ENCODE assay signal across 12 cellular contexts in the genomic region with DNA sequence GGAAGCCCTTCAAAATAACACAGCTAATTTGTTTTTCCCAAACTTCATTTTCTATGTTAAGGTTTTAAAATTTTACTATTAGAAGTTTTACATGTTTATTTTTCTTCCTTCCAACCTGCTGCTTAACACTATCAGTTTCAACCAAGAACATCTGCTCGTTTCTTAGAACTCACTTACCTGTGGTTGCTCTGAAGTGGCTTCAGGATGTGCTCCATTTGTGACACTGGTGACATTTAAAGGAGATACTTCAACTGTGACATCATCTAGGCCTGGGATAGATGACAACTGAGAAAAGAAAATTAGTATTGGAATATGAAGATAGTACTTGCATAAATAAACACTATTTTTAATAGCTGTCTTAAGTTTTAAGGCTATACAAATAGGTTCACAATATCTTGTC. TPM values are rescaled to one million over a fixed set of nuclear protein-coding genes. Genes with fewer than 3 reads are reported as not detected.
A peak's percentile ranks its signal among the peaks of the same experiment; 100 is the strongest.
DNase-seq lines count a peak whose midpoint lies in the region; ATAC-seq and TF ChIP-seq lines count a peak whose summit lies in the region.
"Had no signal": no experiment of that assay in that cellular context is flagged by ENCODE, and none has a peak within 500 bp of the region (broad histone marks: within the 10 kb centered on the region; RNA-seq: fewer than 3 reads in every experiment).

No MANE protein-coding gene starts in this region.

- no peaks in the 10 kb centered on the region for H3K27me3 Mint-ChIP-seq in CD4-positive, alpha-beta T cell

- no peak for TF ChIP-seq POLR2A in transverse colon (IDR thresholded peaks at IDR 0.05)

- peak; percentile 92 for ATAC-seq in CD4-positive, alpha-beta T cell (ENCODE audit: poor library complexity)
- ATAC-seq in GM18861 (IDR thresholded peaks at IDR 0.05; ENCODE audit: unreplicated experiment) (peak; percentile 51), GM21786 (IDR thresholded peaks at IDR 0.05; ENCODE audit: unreplicated experiment) (peak; percentile 83), HG03457 (IDR thresholded peaks at IDR 0.05; ENCODE audit: unreplicated experiment) (peak; percentile 53), Right ventricle myocardium superior (ENCODE audit: poor library complexity) (no peak)

- WGBS in transverse colon (ENCODE audit: low coverage in 1 of 2), 2 donors: 74 to 100% methylated on average over 1 of the region's 1 CpG

- peak overlapping the region; percentile 25 for H3K27ac Mint-ChIP-seq in CD4-positive, alpha-beta T cell

- H3K9me3 Mint-ChIP-seq in CD4-positive, alpha-beta T cell: no peaks in the 10 kb centered on the region

- H3K4me1 ChIP-seq in transverse colon: no peaks in the 10 kb centered on the region
- H3K4me1 ChIP-seq: ascending aorta; BLaER1 treated with 17β-estradiol and CSF1 and Interleukin-3, amounts not matched to agents 10 nM and 100 nM; esophagus squamous epithelium had no signal

- no peak for TF ChIP-seq CTCF in CD4-positive, alpha-beta T cell (IDR thresholded peaks at IDR 0.05)
- TF ChIP-seq CTCF in transverse colon (IDR thresholded peaks at IDR 0.05): no peak

- DNase-seq in CD4-positive, alpha-beta T cell: no peak
- DNase-seq in inferior parietal cortex (ENCODE audit: extremely low spot score): no peak
- DNase-seq in transverse colon: no peak
- DNase-seq in SHP77 treated with DMSO at 0.1 percent for 48 hours (lab: John Stamatoyannopoulos, UW): no peak
- no peak for DNase-seq in Right ventricle myocardium superior
- DNase-seq: esophagus squamous epithelium, WERI-Rb-1 had no signal

- H3K27me3 ChIP-seq in CD4-positive, alpha-beta T cell (ENCODE audit: control insufficient read depth, insufficient read depth, low read length): no peaks in the 10 kb centered on the region
- no peaks in the 10 kb centered on the region for H3K27me3 ChIP-seq in transverse colon
- H3K27me3 ChIP-seq: ascending aorta; BLaER1 treated with 17β-estradiol and CSF1 and Interleukin-3, amounts not matched to agents 10 nM and 100 nM; esophagus squamous epithelium had no signal

- no peak overlapping the region for H3K4me3 ChIP-seq in transverse colon
- H3K4me3 ChIP-seq: ascending aorta; BLaER1 treated with 17β-estradiol and CSF1 and Interleukin-3, amounts not matched to agents 10 nM and 100 nM; esophagus squamous epithelium had no signal

- no peak for TF ChIP-seq EP300 in transverse colon (IDR thresholded peaks at IDR 0.05; ENCODE audit: low read depth)

- CTCF ChIA-PET in CD4-positive, alpha-beta T cell (lab: Charles Lee): no interaction called here

- POLR2A ChIA-PET in CD4-positive, alpha-beta T cell (lab: Charles Lee): interaction anchor here (1.7 kb wide), 1 partner anchor 18 kb away, joined by 3 read pairs; a partner anchor contains a TSS

- peaks cover 0 to 65% (median 9%) of the 10 kb centered on the region in 4 donors for H3K36me3 ChIP-seq in transverse colon

- no peak overlapping the region for H3K27ac ChIP-seq in CD4-positive, alpha-beta T cell (ENCODE audit: low read depth, low read length)
- H3K27ac ChIP-seq in transverse colon: no peak overlapping the region
- H3K27ac ChIP-seq: ascending aorta; BLaER1 treated with 17β-estradiol and CSF1 and Interleukin-3, amounts not matched to agents 10 nM and 100 nM; esophagus squamous epithelium; WERI-Rb-1 had no signal

- no peak overlapping the region for H3K4me3 Mint-ChIP-seq in CD4-positive, alpha-beta T cell

- H3K36me3 Mint-ChIP-seq in CD4-positive, alpha-beta T cell (ENCODE audit: low read depth): peaks cover 56% of the 10 kb centered on the region

- H3K9me3 ChIP-seq in CD4-positive, alpha-beta T cell (ENCODE audit: control insufficient read depth, low read length): no peaks in the 10 kb centered on the region
- H3K9me3 ChIP-seq in transverse colon: no peaks in the 10 kb centered on the region
- H3K9me3 ChIP-seq: ascending aorta; BLaER1 treated with 17β-estradiol and CSF1 and Interleukin-3, amounts not matched to agents 10 nM and 100 nM; esophagus squamous epithelium had no signal

- in situ Hi-C loops in transverse colon (cut with MboI; ENCODE audit: low pct_ligation_motif_present in 1 of 4, low pct_unique_long_range_greater_than_20kb in 1 of 4, low sequenced_read_pairs in 3 of 4): no loop called here

- intact Hi-C loops in CD4-positive, alpha-beta T cell (cut with DNase I, micrococcal nuclease): no loop called here
- intact Hi-C loops in transverse colon (cut with DNase I; ENCODE audit: low total_unique reads): no loop called here
- intact Hi-C loops in Right ventricle myocardium superior (cut with DNase I): no loop called here

- peaks cover 13% of the 10 kb centered on the region for H3K4me1 Mint-ChIP-seq in CD4-positive, alpha-beta T cell (ENCODE audit: low read depth)

RNA-seq across cellular contexts. Expression of a gene that starts 17.9 kb away (rescaled TPM):
- total RNA-seq in CD4-positive, alpha-beta T cell: 10 to 100 TPM; 16.9 to 20.3 TPM
- total RNA-seq in transverse colon (10 to 100 TPM; 18.7 to 78.6 (median 52.3) TPM), Right ventricle myocardium superior (31.9 TPM)
